16 cellular contexts compared by ENCODE assay signal in the genomic region with DNA sequence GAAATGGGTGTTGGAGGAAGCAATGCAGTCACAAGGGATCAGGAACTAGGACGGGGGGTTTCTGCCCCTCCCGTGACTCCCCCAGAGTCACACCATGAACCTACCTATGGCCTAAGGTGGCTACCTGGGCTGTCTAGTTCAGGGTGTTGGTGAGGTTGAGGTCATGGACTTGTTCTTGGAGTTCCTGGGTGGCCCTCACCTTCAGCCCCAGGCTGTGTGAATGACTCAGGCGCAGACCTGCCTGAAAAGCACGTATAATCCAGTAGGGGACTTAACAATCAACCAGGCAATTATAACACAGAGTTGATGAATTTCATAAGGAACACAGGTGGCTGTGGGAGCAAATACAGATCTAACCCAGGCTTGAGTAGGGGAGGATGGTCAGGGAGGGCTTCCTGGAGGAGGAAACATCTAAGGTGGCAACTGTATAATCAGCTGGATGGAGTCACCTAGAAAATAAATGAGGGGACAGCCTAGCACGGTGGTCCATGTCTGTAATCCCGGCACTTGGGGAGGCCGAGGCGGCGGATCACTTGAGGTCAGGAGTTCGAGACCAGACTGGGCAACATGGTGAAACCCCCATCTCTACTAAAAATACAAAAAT. TPM values are rescaled to one million over a fixed set of nuclear protein-coding genes. Genes with fewer than 3 reads are reported as not detected.
DNase-seq lines count a peak whose midpoint lies in the region; ATAC-seq, FAIRE-seq and TF ChIP-seq lines count a peak whose summit lies in the region.
"Had no signal": no experiment of that assay in that cellular context is flagged by ENCODE, and none has a peak within 500 bp of the region (broad histone marks: within the 10 kb centered on the region; RNA-seq: fewer than 3 reads in every experiment).

No MANE protein-coding gene starts in this region.

- H3K4me3 Mint-ChIP-seq in CD8-positive, alpha-beta memory T cell, result peak overlapping the region in 2 of 7 donors; percentile 23 to 49
- H3K4me3 Mint-ChIP-seq in activated CD8-positive, alpha-beta T cell treated with anti-CD3 and anti-CD28 coated beads for 36 hours, result no peak overlapping the region

- no peak for TF ChIP-seq RAD21 in A549 (conservative IDR thresholded peaks at IDR 0.05 in 1 of 2, IDR thresholded peaks at IDR 0.05 in 1 of 2)

- H3K9me3 ChIP-seq in A549, result no peaks in the 10 kb centered on the region
- H3K9me3 ChIP-seq in CD8-positive, alpha-beta memory T cell (ENCODE audit: low read length), result no peaks in the 10 kb centered on the region
- no peaks in the 10 kb centered on the region for H3K9me3 ChIP-seq in esophagus muscularis mucosa
- H3K9me3 ChIP-seq in gastrocnemius medialis, result no peaks in the 10 kb centered on the region
- H3K9me3 ChIP-seq: BE2C had no signal

- intact Hi-C loops in activated CD8-positive, alpha-beta T cell treated with anti-CD3 and anti-CD28 coated beads for 36 hours (cut with micrococcal nuclease), result loop anchor here (2.0 to 10.0 kb wide), 3 partner anchors 97 to 345 kb away; a partner anchor contains a TSS
- intact Hi-C loops in esophagus muscularis mucosa (cut with DNase I) (loop anchor here (2.0 to 5.0 kb wide), 2 partner anchors 124 to 345 kb away; a partner anchor contains a TSS), gastrocnemius medialis (cut with DNase I; ENCODE audit: low total_unique reads) (loop anchor here (2.0 to 5.0 kb wide), 4 partner anchors 109 to 345 kb away; a partner anchor contains a TSS)

- H3K4me1 Mint-ChIP-seq in CD8-positive, alpha-beta memory T cell, result peaks cover 15 to 20% (median 19%) of the 10 kb centered on the region in 3 donors
- peaks cover 14% of the 10 kb centered on the region for H3K4me1 Mint-ChIP-seq in activated CD8-positive, alpha-beta T cell treated with anti-CD3 and anti-CD28 coated beads for 36 hours (ENCODE audit: low read depth)

- no peaks in the 10 kb centered on the region for H3K9me3 Mint-ChIP-seq in CD8-positive, alpha-beta memory T cell
- no peaks in the 10 kb centered on the region for H3K9me3 Mint-ChIP-seq in activated CD8-positive, alpha-beta T cell treated with anti-CD3 and anti-CD28 coated beads for 36 hours

- TF ChIP-seq POLR2A in A549 (IDR thresholded peaks at IDR 0.05; ENCODE audit: low read length) (no peak), esophagus muscularis mucosa (IDR thresholded peaks at IDR 0.05; ENCODE audit: low read depth) (no peak), gastrocnemius medialis (IDR thresholded peaks at IDR 0.05) (no peak)

- DNase-seq in A549 (ENCODE audit: low read depth in 1 of 2, low spot score in 1 of 2), result no peak
- DNase-seq in CD8-positive, alpha-beta memory T cell, result peak in 1 of 5 donors; percentile 51
- peak; percentile 24 for DNase-seq in activated CD8-positive, alpha-beta T cell treated with anti-CD3 and anti-CD28 coated beads for 36 hours
- peak; percentile 63 for DNase-seq in islet precursor cell
- DNase-seq in NCI-H2081 treated with DMSO at 0.1 percent for 48 hours (lab: John Stamatoyannopoulos, UW), result no peak
- no peak for DNase-seq in esophagus muscularis mucosa (ENCODE audit: extremely low spot score)
- no peak for DNase-seq in middle frontal gyrus (ENCODE audit: extremely low spot score, low spot score)
- no peak for DNase-seq in gastrocnemius medialis
- DNase-seq: BE2C; NK-92 treated with Interleukin-12 subunit alpha and Interleukin-12 subunit beta, amount 100 ng/mL, for 24 hours; stimulated activated CD4-positive, alpha-beta T cell treated with anti-CD3 and anti-CD28 coated beads, Interleukin-2, amount 100 ng/mL, for 48 hours had no signal

- peak overlapping the region in 1 of 2 experiments; percentile 83; a peak in 3 of 6 replicates for H3K27ac ChIP-seq in A549
- H3K27ac ChIP-seq in CD8-positive, alpha-beta memory T cell (ENCODE audit: low read depth, low read length), result no peak overlapping the region
- no peak overlapping the region for H3K27ac ChIP-seq in esophagus muscularis mucosa (replicated peaks in 1 of 4)
- H3K27ac ChIP-seq in gastrocnemius medialis, result no peak overlapping the region
- H3K27ac ChIP-seq: cardiac muscle cell, SJSA1 had no signal

- POLR2A ChIA-PET in A549 (lab: Yijun Ruan, JAX), result interaction anchor here (1.1 kb wide), 1 partner anchor 61 kb away, joined by 5 read pairs; no protein-coding TSS in a partner anchor
- POLR2A ChIA-PET in CD8-positive, alpha-beta memory T cell (lab: Charles Lee), result interaction anchor here (0.6 to 1.5 kb wide), 3 partner anchors 124 to 180 kb away, joined by 3 to 9 read pairs (median 3); a partner anchor contains a TSS
- POLR2A ChIA-PET in activated CD8-positive, alpha-beta T cell treated with anti-CD3 and anti-CD28 coated beads for 36 hours (lab: Charles Lee), result interaction anchor here (0.7 to 2.9 kb wide), 5 partner anchors 52 to 123 kb away, joined by 3 to 14 read pairs (median 3); a partner anchor contains a TSS

- H3K4me3 ChIP-seq in A549 (no peak overlapping the region), esophagus muscularis mucosa (no peak overlapping the region), gastrocnemius medialis (no peak overlapping the region)
- H3K4me3 ChIP-seq in CD8-positive, alpha-beta memory T cell (ENCODE audit: low read length), result no peak overlapping the region
- H3K4me3 ChIP-seq: cardiac muscle cell, GM12878, SJSA1 had no signal

- TF ChIP-seq CTCF in A549 (IDR thresholded peaks at IDR 0.05), result no peak
- no peak for TF ChIP-seq CTCF in activated CD8-positive, alpha-beta T cell treated with anti-CD3 and anti-CD28 coated beads for 36 hours (IDR thresholded peaks at IDR 0.05)
- TF ChIP-seq CTCF in esophagus muscularis mucosa (IDR thresholded peaks at IDR 0.05), result no peak
- TF ChIP-seq CTCF in gastrocnemius medialis (IDR thresholded peaks at IDR 0.05 in 4 of 5, conservative IDR thresholded peaks at IDR 0.05 in 1 of 5), result no peak

- H3K4me1 ChIP-seq in A549 (0 out of 3 replicates have a peak, but pooled peaks cover 6% of the 10 kb centered on the region), esophagus muscularis mucosa (peaks cover 7 to 11% (median 9%) of the 10 kb centered on the region in 4 donors), gastrocnemius medialis (no peaks in the 10 kb centered on the region)
- H3K4me1 ChIP-seq in CD8-positive, alpha-beta memory T cell (ENCODE audit: insufficient read depth, low read length), result peaks cover 7% of the 10 kb centered on the region
- H3K4me1 ChIP-seq: BE2C, SJSA1 had no signal

- ATAC-seq in A549 (no peak), gastrocnemius medialis (no peak)
- ATAC-seq in activated CD8-positive, alpha-beta T cell treated with anti-CD3 and anti-CD28 coated beads for 36 hours, result no peak

- 77% methylated on average over 10 of the region's 10 CpGs for WGBS in A549 (ENCODE audit: missing lambda C conversion rate)
- 76% methylated on average over 10 of the region's 10 CpGs for WGBS in esophagus muscularis mucosa

- TF ChIP-seq EP300 in A549 (IDR thresholded peaks at IDR 0.05) (no peak), esophagus muscularis mucosa (IDR thresholded peaks at IDR 0.05) (no peak)

- peaks cover 2 to 7% of the 10 kb centered on the region in 2 donors for H3K27me3 Mint-ChIP-seq in CD8-positive, alpha-beta memory T cell
- no peaks in the 10 kb centered on the region for H3K27me3 Mint-ChIP-seq in activated CD8-positive, alpha-beta T cell treated with anti-CD3 and anti-CD28 coated beads for 36 hours

- in situ Hi-C loops in gastrocnemius medialis (cut with MboI; ENCODE audit: low sequenced_read_pairs in 4 of 4), result loop anchor here in 3 of 4 donors (10.0 to 25.0 kb wide), 3 partner anchors 127 to 349 kb away; a partner anchor contains a TSS

- H3K36me3 ChIP-seq in CD8-positive, alpha-beta memory T cell (ENCODE audit: insufficient read depth, low read length), result no peaks in the 10 kb centered on the region
- H3K36me3 ChIP-seq in esophagus muscularis mucosa (no peaks in the 10 kb centered on the region), gastrocnemius medialis (no peaks in the 10 kb centered on the region)
- H3K36me3 ChIP-seq: BE2C, cardiac muscle cell, SJSA1 had no signal

- CTCF ChIA-PET in A549 (lab: Yijun Ruan, JAX), result interaction anchor here (0.6 to 10.6 kb wide), 20 partner anchors 7 to 345 kb away, joined by 3 to 127 read pairs (median 3); a partner anchor contains a TSS
- CTCF ChIA-PET in CD8-positive, alpha-beta memory T cell (lab: Charles Lee), result interaction anchor here (0.7 to 7.3 kb wide), 13 partner anchors 8 to 345 kb away, joined by 3 to 87 read pairs (median 7); a partner anchor contains a TSS
- CTCF ChIA-PET in activated CD8-positive, alpha-beta T cell treated with anti-CD3 and anti-CD28 coated beads for 36 hours (lab: Charles Lee), result interaction anchor here (0.8 to 5.0 kb wide), 6 partner anchors 11 to 125 kb away, joined by 3 to 73 read pairs (median 9); a partner anchor contains a TSS

- peaks cover 0 to 8% (median 3%) of the 10 kb centered on the region in 3 donors for H3K36me3 Mint-ChIP-seq in CD8-positive, alpha-beta memory T cell
- peaks cover 7% of the 10 kb centered on the region for H3K36me3 Mint-ChIP-seq in activated CD8-positive, alpha-beta T cell treated with anti-CD3 and anti-CD28 coated beads for 36 hours (ENCODE audit: low read depth)

- FAIRE-seq in A549 (lab: Jason Lieb, UNC), result no peak
- FAIRE-seq: GM12878 had no signal

- H3K27ac Mint-ChIP-seq in CD8-positive, alpha-beta memory T cell, result peak overlapping the region; percentile 24 to 95 (median 84)
- peak overlapping the region; percentile 64 for H3K27ac Mint-ChIP-seq in activated CD8-positive, alpha-beta T cell treated with anti-CD3 and anti-CD28 coated beads for 36 hours
- H3K27ac Mint-ChIP-seq: WTC11 had no signal

- no peak overlapping the region for H3K4me2 ChIP-seq in A549

- no peaks in the 10 kb centered on the region for H3K27me3 ChIP-seq in CD8-positive, alpha-beta memory T cell (ENCODE audit: insufficient read depth, low read length, poor library complexity, severe bottlenecking)
- H3K27me3 ChIP-seq in esophagus muscularis mucosa (peaks cover 0 to 29% (median 7%) of the 10 kb centered on the region in 4 donors), gastrocnemius medialis (no peaks in the 10 kb centered on the region)
- H3K27me3 ChIP-seq: BE2C, cardiac muscle cell, SJSA1 had no signal

TF ChIP-seq in A549, 52 proteins besides CTCF, POLR2A, EP300 and RAD21:
- TF ChIP-seq ZFP36 (IDR thresholded peaks at IDR 0.05; ENCODE audit: borderline replicate concordance, partially characterized antibody) (peak; percentile 75), CBX8 (IDR thresholded peaks at IDR 0.05) (no peak)

RNA-seq across cellular contexts. Expression of a gene that starts 25.6 kb away (rescaled TPM):
- 3.6 and 4.2 TPM in 2 replicates for polyA plus RNA-seq in A549 (2011; rRNA removed)
- 2.4 and 3.9 TPM in 2 replicates for polyA plus RNA-seq in A549 (2012; cell fraction: cytosol; rRNA removed)
- 2.0 and 3.8 TPM in 2 replicates for polyA plus RNA-seq in A549 (2012; cell fraction: nucleus; rRNA removed)
- 4.8 to 6.6 TPM (median 5.0 TPM) in 3 replicates for polyA plus RNA-seq in A549 (2017; fragmentation: RNase III; extraction: RNeasy Plus Mini Kit Qiagen cat#74134 plus additional on column Dnase treatment)
- 2.7 and 3.3 TPM in 2 replicates for polyA minus RNA-seq in A549 (2011; rRNA and poly(A)+ RNA removed)
- total RNA-seq in CD8-positive, alpha-beta memory T cell, result under 1 TPM; 0.53 to 0.59 TPM
- polyA plus RNA-seq in CD8-positive, alpha-beta memory T cell, result 0.36 TPM
- 1 to 10 TPM; 1.2 to 1.6 TPM for total RNA-seq in activated CD8-positive, alpha-beta T cell treated with anti-CD3 and anti-CD28 coated beads for 36 hours
- under 1 TPM in 2 of 4 donors, not detected in 2; 0.17 to 0.33 TPM for total RNA-seq in esophagus muscularis mucosa
- total RNA-seq in gastrocnemius medialis, result under 1 TPM in 2 of 4 donors, not detected in 2; 0.13 to 0.33 TPM
- total RNA-seq: cardiac muscle cell, myocyte, SJSA1, WTC11 had no signal
- polyA plus RNA-seq: cardiac muscle cell had no signal

Comparison
In these comparisons a context has a peak if more than half of its experiments do, and no peak if none do; other contexts are left out.
1. DNase-seq: peak in activated CD8-positive, alpha-beta T cell treated with anti-CD3 and anti-CD28 coated beads for 36 hours (single experiment) and islet precursor cell (single experiment); none in A549 (0 of 2), NCI-H2081 treated with DMSO at 0.1 percent for 48 hours (single experiment), esophagus muscularis mucosa (single experiment), middle frontal gyrus (single experiment) and gastrocnemius medialis (0 of 2).